Comparison of ENCODE assay signal across 11 cellular contexts in genomic region chr11:6656581-6656915, GRCh38. TPM values are rescaled to one million over a fixed set of nuclear protein-coding genes. Genes with fewer than 3 reads are reported as not detected.
A peak's percentile ranks its signal among the peaks of the same experiment; 100 is the strongest.
DNase-seq lines count a peak whose midpoint lies in the region; ATAC-seq and TF ChIP-seq lines count a peak whose summit lies in the region.
"Had no signal": no experiment of that assay in that cellular context is flagged by ENCODE, and none has a peak within 500 bp of the region (broad histone marks: within the 10 kb centered on the region; RNA-seq: fewer than 3 reads in every experiment).

No MANE protein-coding gene starts in this region.

- no peak for DNase-seq in T-helper 2 cell treated with Interferon-gamma antibody and Interleukin-4, amounts not matched to agents 5 μg/mL and 100 μg/mL, for 36 hours (ENCODE audit: low spot score)
- DNase-seq in T-helper 2 cell: no peak
- DNase-seq in T-helper 17 cell: no peak
- DNase-seq in skeletal muscle cell (ENCODE audit: low read depth): no peak
- DNase-seq in NCI-H1417 treated with DMSO at 0.1 percent for 48 hours (lab: John Stamatoyannopoulos, UW): no peak
- DNase-seq in coronary artery (ENCODE audit: low spot score): no peak
- DNase-seq: NCI-H1694, PC-9 had no signal

- no peak overlapping the region for H3K27ac Mint-ChIP-seq in T-helper 2 cell treated with Interferon-gamma antibody and Interleukin-4, amounts not matched to agents 5 μg/mL and 100 μg/mL, for 36 hours
- H3K27ac Mint-ChIP-seq in T-helper 17 cell: peak overlapping the region; percentile 48

- H3K27ac ChIP-seq in coronary artery: peak overlapping the region in 1 of 2 donors; percentile 67
- H3K27ac ChIP-seq: PC-9, VCaP had no signal

- ATAC-seq in T-helper 17 cell: no peak
- no peak for ATAC-seq in GM18861 (IDR thresholded peaks at IDR 0.05; ENCODE audit: unreplicated experiment)

- peaks cover 3% of the 10 kb centered on the region for H3K4me1 Mint-ChIP-seq in T-helper 2 cell treated with Interferon-gamma antibody and Interleukin-4, amounts not matched to agents 5 μg/mL and 100 μg/mL, for 36 hours (ENCODE audit: low read depth)
- H3K4me1 Mint-ChIP-seq in T-helper 17 cell: peaks cover 11% of the 10 kb centered on the region

- no peaks in the 10 kb centered on the region for H3K9me3 Mint-ChIP-seq in T-helper 2 cell treated with Interferon-gamma antibody and Interleukin-4, amounts not matched to agents 5 μg/mL and 100 μg/mL, for 36 hours

- peak overlapping the region; percentile 68 for H3K4me3 Mint-ChIP-seq in T-helper 2 cell treated with Interferon-gamma antibody and Interleukin-4, amounts not matched to agents 5 μg/mL and 100 μg/mL, for 36 hours
- peak overlapping the region; percentile 92 for H3K4me3 Mint-ChIP-seq in T-helper 17 cell

- no peaks in the 10 kb centered on the region for H3K9me3 ChIP-seq in T-helper 17 cell (ENCODE audit: control insufficient read depth, low read length, poor library complexity, severe bottlenecking)

- H3K27me3 Mint-ChIP-seq in T-helper 2 cell treated with Interferon-gamma antibody and Interleukin-4, amounts not matched to agents 5 μg/mL and 100 μg/mL, for 36 hours (ENCODE audit: low read depth): peaks cover 18% of the 10 kb centered on the region
- H3K27me3 Mint-ChIP-seq in T-helper 17 cell: no peaks in the 10 kb centered on the region

- no peak for TF ChIP-seq CTCF in coronary artery (IDR thresholded peaks at IDR 0.05)

- no peaks in the 10 kb centered on the region for H3K36me3 Mint-ChIP-seq in T-helper 2 cell treated with Interferon-gamma antibody and Interleukin-4, amounts not matched to agents 5 μg/mL and 100 μg/mL, for 36 hours (ENCODE audit: low read depth)
- peaks cover 6% of the 10 kb centered on the region for H3K36me3 Mint-ChIP-seq in T-helper 17 cell (ENCODE audit: low read depth)

- H3K4me3 ChIP-seq in iPS-11a (ENCODE audit: low read depth, low read length) (peak overlapping the region; percentile 6), skeletal muscle cell (ENCODE audit: low read depth, low read length) (peak overlapping the region; percentile 44), coronary artery (no peak overlapping the region)
- H3K4me3 ChIP-seq: PC-9 had no signal

RNA-seq across cellular contexts. Expression of gene DCHS1, which starts 0.9 kb away (rescaled TPM):
- total RNA-seq in T-helper 17 cell: 1 to 10 TPM; 1.8 to 8.0 TPM

RNA-seq across cellular contexts. Expression of gene MRPL17, which starts 26.6 kb away (rescaled TPM):
- 10 to 100 TPM; 10.9 TPM for total RNA-seq in T-helper 17 cell

RNA-seq across cellular contexts. Expression of gene TPP1, which starts 37.3 kb away (rescaled TPM):
- total RNA-seq in T-helper 17 cell: 10 to 100 TPM; 77.1 to 84.6 TPM

RNA-seq across cellular contexts. Expression of gene TAF10, which starts 44.5 kb away (rescaled TPM):
- total RNA-seq in T-helper 17 cell: 100 to 1,000 TPM; 124 to 132 TPM

RNA-seq across cellular contexts. Expression of gene ILK, which starts 53.0 kb away (rescaled TPM):
- 10 to 100 TPM; 70.2 to 70.6 TPM for total RNA-seq in T-helper 17 cell
